Comparison of ENCODE assay signal across 1 cellular context in genomic region chr2:62415019-62415431, GRCh38.
TF ChIP-seq lines count a peak whose summit lies in the region.

No MANE protein-coding gene starts in this region.

TF ChIP-seq in GM12878, 131 proteins besides CTCF, POLR2A, EP300 and RAD21 (continued from another document):
- TF ChIP-seq RELB (IDR thresholded peaks at IDR 0.05; ENCODE audit: low read depth) (peak; percentile 57; the same call in 1 of the 2 replicates), ZBTB11 (CRISPR knock-in tag; IDR thresholded peaks at IDR 0.05) (no peak), NFIC (IDR thresholded peaks at IDR 0.05; ENCODE audit: low read depth, low read length) (peak; percentile 38; the same call in 1 of the 2 replicates), MTA3 (IDR thresholded peaks at IDR 0.05; ENCODE audit: borderline replicate concordance, low read length) (0 out of 2 replicates have a peak, but pooled peaks have one; percentile 44), ZNF24 (IDR thresholded peaks at IDR 0.05) (0 out of 2 replicates have a peak, but pooled peaks have one; percentile 30), LARP7 (IDR thresholded peaks at IDR 0.05) (0 out of 2 replicates have a peak, but pooled peaks have one; percentile 31), CREM (IDR thresholded peaks at IDR 0.05; ENCODE audit: low read depth) (peak; percentile 63; the same call in 1 of the 2 replicates), PKNOX1 (IDR thresholded peaks at IDR 0.05) (peak; percentile 78), MTA2 (IDR thresholded peaks at IDR 0.05; ENCODE audit: low read depth) (0 out of 2 replicates have a peak, but pooled peaks have one; percentile 18), CBFB (IDR thresholded peaks at IDR 0.05; ENCODE audit: low read depth) (peak; percentile 72; the same call in 1 of the 2 replicates), ZNF687 (IDR thresholded peaks at IDR 0.05) (peak; percentile 72), TCF12 (IDR thresholded peaks at IDR 0.05; ENCODE audit: low read depth, low read length) (peak; percentile 85), MEF2B (IDR thresholded peaks at IDR 0.05; ENCODE audit: partially characterized antibody, poor library complexity, severe bottlenecking) (peak; percentile 69), ZBED1 (IDR thresholded peaks at IDR 0.05; ENCODE audit: borderline replicate concordance) (no peak), MXI1 (IDR thresholded peaks at IDR 0.05; ENCODE audit: low read depth, low read length) (peak; percentile 65; the same call in 1 of the 2 replicates), PBX3 (IDR thresholded peaks at IDR 0.05; ENCODE audit: insufficient replicate concordance, low read depth, low read length) (peak; percentile 47), ATF2 (IDR thresholded peaks at IDR 0.05; ENCODE audit: low read length) (peak; percentile 49; the same call in 1 of the 2 replicates), ESRRA (IDR thresholded peaks at IDR 0.05; ENCODE audit: low read length) (peak; percentile 96), MAX (IDR thresholded peaks at IDR 0.05; ENCODE audit: low read depth, low read length) (no peak), POLR2AphosphoS2 (IDR thresholded peaks at IDR 0.05; ENCODE audit: low read depth, low read length) (no peak), SRF (IDR thresholded peaks at IDR 0.05; ENCODE audit: low read depth in 2 of 2, low read length in 2 of 2) (peak; percentile 52 to 77; a peak in 1 of 4 replicates), JUND (IDR thresholded peaks at IDR 0.05; ENCODE audit: low read depth, low read length) (no peak), CREB1 (IDR thresholded peaks at IDR 0.05; ENCODE audit: low read depth) (0 out of 2 replicates have a peak, but pooled peaks have one; percentile 16), SKIL (IDR thresholded peaks at IDR 0.05; ENCODE audit: low read depth, poor library complexity, severe bottlenecking) (peak; percentile 82), SMC3 (IDR thresholded peaks at IDR 0.05; ENCODE audit: borderline replicate concordance, low read length) (no peak), TBL1XR1 (IDR thresholded peaks at IDR 0.05; ENCODE audit: low read depth, low read length) (no peak)
